ENCODE assay signal across 11 cellular contexts in genomic region chr2:191836853-191837769, GRCh38. TPM values are rescaled to one million over a fixed set of nuclear protein-coding genes. Genes with fewer than 3 reads are reported as not detected.
DNase-seq lines count a peak whose midpoint lies in the region; ATAC-seq and TF ChIP-seq lines count a peak whose summit lies in the region.
"Had no signal": no experiment of that assay in that cellular context is flagged by ENCODE, and none has a peak within 500 bp of the region (broad histone marks: within the 10 kb centered on the region; RNA-seq: fewer than 3 reads in every experiment).

No MANE protein-coding gene starts in this region.

- TF ChIP-seq CTCF in natural killer cell (IDR thresholded peaks at IDR 0.05), result no peak

- H3K27ac Mint-ChIP-seq in natural killer cell treated with Interleukin-12 subunit alpha and Interleukin-12 subunit beta and Interleukin-15 and Interleukin-18, amount 100 ng/mL, for 72 hours, result no peak overlapping the region
- peak overlapping the region in 1 of 2 donors; percentile 47 for H3K27ac Mint-ChIP-seq in natural killer cell
- no peak overlapping the region for H3K27ac Mint-ChIP-seq in naive thymus-derived CD8-positive, alpha-beta T cell

- POLR2A ChIA-PET in naive thymus-derived CD8-positive, alpha-beta T cell (lab: Charles Lee), result no interaction called here

- intact Hi-C loops in natural killer cell (cut with micrococcal nuclease) (no loop called here), left ventricle myocardium superior (cut with micrococcal nuclease) (loop anchor here (10.0 kb wide), 1 partner anchor 68 kb away; no protein-coding TSS in a partner anchor)

- no peaks in the 10 kb centered on the region for H3K9me3 Mint-ChIP-seq in natural killer cell treated with Interleukin-12 subunit alpha and Interleukin-12 subunit beta and Interleukin-15 and Interleukin-18, amount 100 ng/mL, for 72 hours
- no peaks in the 10 kb centered on the region for H3K9me3 Mint-ChIP-seq in natural killer cell
- H3K9me3 Mint-ChIP-seq in naive thymus-derived CD8-positive, alpha-beta T cell, result no peaks in the 10 kb centered on the region
- H3K9me3 Mint-ChIP-seq: activated T-cell treated with anti-CD3 and anti-CD28 coated beads, Interleukin-2, amount 50 U/mL, for 4 hours had no signal

- H3K4me3 Mint-ChIP-seq in natural killer cell treated with Interleukin-12 subunit alpha and Interleukin-12 subunit beta and Interleukin-15 and Interleukin-18, amount 100 ng/mL, for 72 hours, result no peak overlapping the region
- H3K4me3 Mint-ChIP-seq in natural killer cell, result no peak overlapping the region
- no peak overlapping the region for H3K4me3 Mint-ChIP-seq in naive thymus-derived CD8-positive, alpha-beta T cell
- H3K4me3 Mint-ChIP-seq: activated T-cell treated with anti-CD3 and anti-CD28 coated beads, Interleukin-2, amount 50 U/mL, for 4 hours had no signal

- no peaks in the 10 kb centered on the region for H3K27me3 ChIP-seq in H7 (ENCODE audit: control insufficient read depth, insufficient read depth, low read length)

- H3K36me3 ChIP-seq in H7 (replicated peaks; ENCODE audit: control insufficient read depth, insufficient read depth, low read length), result no peaks in the 10 kb centered on the region

- no peak overlapping the region for H3K4me3 ChIP-seq in H7 (ENCODE audit: insufficient read depth, low read depth, low read length)

- H3K36me3 Mint-ChIP-seq in natural killer cell treated with Interleukin-12 subunit alpha and Interleukin-12 subunit beta and Interleukin-15 and Interleukin-18, amount 100 ng/mL, for 72 hours, result no peaks in the 10 kb centered on the region
- H3K36me3 Mint-ChIP-seq in natural killer cell, result no peaks in the 10 kb centered on the region
- no peaks in the 10 kb centered on the region for H3K36me3 Mint-ChIP-seq in naive thymus-derived CD8-positive, alpha-beta T cell

- peaks cover 10 to 14% of the 10 kb centered on the region in 2 donors for H3K4me1 Mint-ChIP-seq in natural killer cell treated with Interleukin-12 subunit alpha and Interleukin-12 subunit beta and Interleukin-15 and Interleukin-18, amount 100 ng/mL, for 72 hours (ENCODE audit: low read depth in 2 of 2)
- H3K4me1 Mint-ChIP-seq in natural killer cell, result peaks cover 9 to 11% of the 10 kb centered on the region in 2 donors
- no peaks in the 10 kb centered on the region for H3K4me1 Mint-ChIP-seq in naive thymus-derived CD8-positive, alpha-beta T cell

- peaks cover 0 to 9% of the 10 kb centered on the region in 2 donors for H3K27me3 Mint-ChIP-seq in natural killer cell treated with Interleukin-12 subunit alpha and Interleukin-12 subunit beta and Interleukin-15 and Interleukin-18, amount 100 ng/mL, for 72 hours
- peaks cover 0 to 2% of the 10 kb centered on the region in 2 donors for H3K27me3 Mint-ChIP-seq in natural killer cell (ENCODE audit: low read depth in 2 of 2)
- peaks cover 0 to 17% (median 4%) of the 10 kb centered on the region in 5 donors for H3K27me3 Mint-ChIP-seq in naive thymus-derived CD8-positive, alpha-beta T cell

- ATAC-seq in natural killer cell treated with Interleukin-12 subunit alpha and Interleukin-12 subunit beta and Interleukin-15 and Interleukin-18, amount 100 ng/mL, for 72 hours, result peak; percentile 51 to 70
- no peak for ATAC-seq in natural killer cell
- ATAC-seq in left ventricle myocardium superior, result peak; percentile 87
- no peak for ATAC-seq in naive thymus-derived CD8-positive, alpha-beta T cell
- ATAC-seq: activated T-cell treated with anti-CD3 and anti-CD28 coated beads, Interleukin-2, amount 50 U/mL, for 4 hours had no signal

- DNase-seq in natural killer cell treated with Interleukin-12 subunit alpha and Interleukin-12 subunit beta and Interleukin-15 and Interleukin-18, amount 100 ng/mL, for 72 hours (ENCODE audit: low spot score), result no peak
- DNase-seq in natural killer cell, result no peak
- peak; percentile 19 for DNase-seq in NCI-H510A treated with DMSO at 0.1 percent for 48 hours (lab: John Stamatoyannopoulos, UW)
- DNase-seq in left ventricle myocardium superior, result peak; percentile 32
- no peak for DNase-seq in naive thymus-derived CD8-positive, alpha-beta T cell
- DNase-seq in KG1 (lab: John Stamatoyannopoulos, UW), result no peak
- DNase-seq in H7, result no peak
- DNase-seq in NOMO-1 (lab: John Stamatoyannopoulos, UW; ENCODE audit: unreplicated experiment in 2 of 2), result no peak
- DNase-seq: activated T-cell treated with anti-CD3 and anti-CD28 coated beads, Interleukin-2, amount 50 U/mL, for 4 hours; NCI-H526 treated with DMSO at 0.1 percent for 48 hours; nucleus accumbens had no signal

RNA-seq across cellular contexts. Expression of gene CAVIN2, which starts 9.8 kb away (rescaled TPM):
- not detected for total RNA-seq in natural killer cell treated with Interleukin-12 subunit alpha and Interleukin-12 subunit beta and Interleukin-15 and Interleukin-18, amount 100 ng/mL, for 72 hours
- total RNA-seq in natural killer cell (10 to 100 TPM in 1 of 3 donors, 1 to 10 TPM in 2; 1.9 to 23.7 (median 9.9) TPM), left ventricle myocardium superior (119 TPM)
- not detected for total RNA-seq in naive thymus-derived CD8-positive, alpha-beta T cell
- polyA plus RNA-seq in naive thymus-derived CD8-positive, alpha-beta T cell, result not detected
- 0.03 TPM in 1 of 2 replicates, not detected in the other for total RNA-seq in H7 (2014; rRNA removed; shearing (Covaris generic))

Comparison
In these comparisons a context has a peak if more than half of its experiments do, and no peak if none do; other contexts are left out.
1. ATAC-seq: peak in natural killer cell treated with Interleukin-12 subunit alpha and Interleukin-12 subunit beta and Interleukin-15 and Interleukin-18, amount 100 ng/mL, for 72 hours (2 of 2) and left ventricle myocardium superior (single experiment); none in natural killer cell (0 of 3) and naive thymus-derived CD8-positive, alpha-beta T cell (0 of 2).
2. DNase-seq: peak in NCI-H510A treated with DMSO at 0.1 percent for 48 hours (single experiment) and left ventricle myocardium superior (single experiment); none in natural killer cell treated with Interleukin-12 subunit alpha and Interleukin-12 subunit beta and Interleukin-15 and Interleukin-18, amount 100 ng/mL, for 72 hours (single experiment), natural killer cell (single experiment), naive thymus-derived CD8-positive, alpha-beta T cell (0 of 10), KG1 (single experiment), H7 (single experiment) and NOMO-1 (0 of 2).